ENCODE assay signal across 17 cellular contexts in the genomic region with DNA sequence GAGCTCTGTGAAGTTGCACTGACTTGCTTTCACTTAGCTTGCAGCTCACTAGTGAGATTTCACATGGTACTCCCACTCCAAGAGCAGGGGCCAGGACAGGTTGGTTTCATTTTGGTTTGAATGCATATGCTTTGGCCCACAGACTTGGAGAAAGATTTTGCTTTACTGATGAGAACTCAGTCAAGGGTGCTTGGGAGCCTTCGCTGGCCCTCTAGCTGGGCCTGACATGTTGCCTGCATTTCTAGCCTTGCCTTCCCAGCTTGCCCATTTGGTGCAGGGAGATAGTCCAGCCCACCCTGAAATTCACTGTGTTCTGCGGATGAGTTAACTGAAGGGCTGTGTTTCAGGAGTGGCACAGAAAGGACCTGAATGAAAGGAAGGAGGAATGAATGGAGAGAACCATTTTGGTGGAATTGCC. TPM values are rescaled to one million over a fixed set of nuclear protein-coding genes. Genes with fewer than 3 reads are reported as not detected.
DNase-seq lines count a peak whose midpoint lies in the region; ATAC-seq and TF ChIP-seq lines count a peak whose summit lies in the region.
"Had no signal": no experiment of that assay in that cellular context is flagged by ENCODE, and none has a peak within 500 bp of the region (broad histone marks: within the 10 kb centered on the region; RNA-seq: fewer than 3 reads in every experiment).

No MANE protein-coding gene starts in this region.

- peak; percentile 41 for ATAC-seq in activated CD8-positive, alpha-beta T cell treated with anti-CD3 and anti-CD28 coated beads for 36 hours
- ATAC-seq in activated CD8-positive, alpha-beta T cell treated with anti-CD3 and anti-CD28 coated beads, Interleukin-2, amount 10 ng/mL, durations not matched to agents 7 days and 5 days, result no peak

- no peak for TF ChIP-seq CTCF in activated CD8-positive, alpha-beta T cell treated with anti-CD3 and anti-CD28 coated beads for 36 hours (IDR thresholded peaks at IDR 0.05)
- no peak for TF ChIP-seq CTCF in esophagus muscularis mucosa (IDR thresholded peaks at IDR 0.05)

- CTCF ChIA-PET in activated CD8-positive, alpha-beta T cell treated with anti-CD3 and anti-CD28 coated beads for 36 hours (lab: Charles Lee), result no interaction called here
- CTCF ChIA-PET in activated CD8-positive, alpha-beta T cell treated with anti-CD3 and anti-CD28 coated beads, Interleukin-2, amount 10 ng/mL, durations not matched to agents 7 days and 5 days (lab: Charles Lee), result interaction anchor here (0.7 to 2.5 kb wide), 2 partner anchors 35 to 325 kb away, joined by 3 to 6 read pairs; no protein-coding TSS in a partner anchor

- H3K36me3 ChIP-seq in esophagus muscularis mucosa, result no peaks in the 10 kb centered on the region
- H3K36me3 ChIP-seq: HAP-1 had no signal

- H3K27me3 Mint-ChIP-seq in activated CD8-positive, alpha-beta T cell treated with anti-CD3 and anti-CD28 coated beads for 36 hours, result peaks cover 19% of the 10 kb centered on the region
- H3K27me3 Mint-ChIP-seq in activated CD8-positive, alpha-beta T cell treated with anti-CD3 and anti-CD28 coated beads, Interleukin-2, amount 10 ng/mL, durations not matched to agents 7 days and 5 days (ENCODE audit: low read depth), result peaks cover 20% of the 10 kb centered on the region
- peaks cover 23% of the 10 kb centered on the region for H3K27me3 Mint-ChIP-seq in activated naive CD8-positive, alpha-beta T cell treated with anti-CD3 and anti-CD28 coated beads for 36 hours

- WGBS in esophagus muscularis mucosa, result 95% methylated on average over 2 of the region's 2 CpGs

- intact Hi-C loops in activated CD8-positive, alpha-beta T cell treated with anti-CD3 and anti-CD28 coated beads for 36 hours (cut with micrococcal nuclease), result no loop called here
- intact Hi-C loops in esophagus muscularis mucosa (cut with DNase I), result no loop called here

- H3K4me3 Mint-ChIP-seq in activated CD8-positive, alpha-beta T cell treated with anti-CD3 and anti-CD28 coated beads for 36 hours, result no peak overlapping the region
- H3K4me3 Mint-ChIP-seq in activated CD8-positive, alpha-beta T cell treated with anti-CD3 and anti-CD28 coated beads, Interleukin-2, amount 10 ng/mL, durations not matched to agents 7 days and 5 days, result no peak overlapping the region
- H3K4me3 Mint-ChIP-seq in activated naive CD8-positive, alpha-beta T cell treated with anti-CD3 and anti-CD28 coated beads for 36 hours, result peak overlapping the region; percentile 59
- H3K4me3 Mint-ChIP-seq: memory B cell had no signal

- TF ChIP-seq EP300 in esophagus muscularis mucosa (IDR thresholded peaks at IDR 0.05), result no peak

- no peak for TF ChIP-seq POLR2A in esophagus muscularis mucosa (IDR thresholded peaks at IDR 0.05; ENCODE audit: low read depth)

- no peak overlapping the region for H3K4me3 ChIP-seq in esophagus muscularis mucosa
- H3K4me3 ChIP-seq: HAP-1 had no signal

- peak overlapping the region; percentile 97 for H3K27ac ChIP-seq in temporal lobe (ENCODE audit: low read depth, low read length)
- H3K27ac ChIP-seq in esophagus muscularis mucosa (replicated peaks in 1 of 4), result no peak overlapping the region

- peaks cover 24% of the 10 kb centered on the region for H3K4me1 Mint-ChIP-seq in activated CD8-positive, alpha-beta T cell treated with anti-CD3 and anti-CD28 coated beads for 36 hours (ENCODE audit: low read depth)
- H3K4me1 Mint-ChIP-seq in activated CD8-positive, alpha-beta T cell treated with anti-CD3 and anti-CD28 coated beads, Interleukin-2, amount 10 ng/mL, durations not matched to agents 7 days and 5 days (ENCODE audit: low read depth), result peaks cover 27% of the 10 kb centered on the region
- H3K4me1 Mint-ChIP-seq in activated naive CD8-positive, alpha-beta T cell treated with anti-CD3 and anti-CD28 coated beads for 36 hours, result peaks cover 35% of the 10 kb centered on the region

- H3K36me3 Mint-ChIP-seq in activated CD8-positive, alpha-beta T cell treated with anti-CD3 and anti-CD28 coated beads for 36 hours (ENCODE audit: low read depth), result no peaks in the 10 kb centered on the region
- peaks cover 2% of the 10 kb centered on the region for H3K36me3 Mint-ChIP-seq in activated CD8-positive, alpha-beta T cell treated with anti-CD3 and anti-CD28 coated beads, Interleukin-2, amount 10 ng/mL, durations not matched to agents 7 days and 5 days (ENCODE audit: low read depth)
- H3K36me3 Mint-ChIP-seq in activated naive CD8-positive, alpha-beta T cell treated with anti-CD3 and anti-CD28 coated beads for 36 hours, result peaks cover 3% of the 10 kb centered on the region

- H3K27me3 ChIP-seq in esophagus muscularis mucosa, result peaks cover 0 to 17% (median 3%) of the 10 kb centered on the region in 4 donors

- H3K27ac Mint-ChIP-seq in activated CD8-positive, alpha-beta T cell treated with anti-CD3 and anti-CD28 coated beads for 36 hours, result no peak overlapping the region
- H3K27ac Mint-ChIP-seq in activated CD8-positive, alpha-beta T cell treated with anti-CD3 and anti-CD28 coated beads, Interleukin-2, amount 10 ng/mL, durations not matched to agents 7 days and 5 days, result no peak overlapping the region
- H3K27ac Mint-ChIP-seq in activated naive CD8-positive, alpha-beta T cell treated with anti-CD3 and anti-CD28 coated beads for 36 hours, result no peak overlapping the region
- H3K27ac Mint-ChIP-seq: memory B cell had no signal

- peaks cover 0 to 17% (median 16%) of the 10 kb centered on the region in 4 donors for H3K4me1 ChIP-seq in esophagus muscularis mucosa

- peaks cover 9% of the 10 kb centered on the region for H3K9me3 Mint-ChIP-seq in activated CD8-positive, alpha-beta T cell treated with anti-CD3 and anti-CD28 coated beads for 36 hours
- H3K9me3 Mint-ChIP-seq in activated CD8-positive, alpha-beta T cell treated with anti-CD3 and anti-CD28 coated beads, Interleukin-2, amount 10 ng/mL, durations not matched to agents 7 days and 5 days (ENCODE audit: insufficient read depth), result no peaks in the 10 kb centered on the region
- peaks cover 6% of the 10 kb centered on the region for H3K9me3 Mint-ChIP-seq in activated naive CD8-positive, alpha-beta T cell treated with anti-CD3 and anti-CD28 coated beads for 36 hours

- DNase-seq in activated CD8-positive, alpha-beta T cell treated with anti-CD3 and anti-CD28 coated beads for 36 hours, result peak; percentile 17
- DNase-seq in activated CD8-positive, alpha-beta T cell treated with anti-CD3 and anti-CD28 coated beads, Interleukin-2, amount 10 ng/mL, durations not matched to agents 7 days and 5 days, result no peak
- DNase-seq in activated naive CD8-positive, alpha-beta T cell treated with anti-CD3 and anti-CD28 coated beads for 36 hours, result no peak
- DNase-seq in hippocampal formation (lab: John Stamatoyannopoulos, UW) (peak; percentile 50 to 58), NCI-H2029 (lab: John Stamatoyannopoulos, UW) (no peak), GM19238 (ENCODE audit: insufficient read length, low spot score) (no peak), esophagus muscularis mucosa (ENCODE audit: extremely low spot score) (no peak)
- DNase-seq: activated CD4-positive, alpha-beta T cell treated with anti-CD3 and anti-CD28 coated beads for 1 hour; effector CD8-positive, alpha-beta T cell; NCI-H187 treated with DMSO at 0.1 percent for 48 hours; NCI-H69; RPMI8226; small intestine; stimulated activated naive CD4-positive, alpha-beta T cell had no signal

- no peaks in the 10 kb centered on the region for H3K9me3 ChIP-seq in esophagus muscularis mucosa
- H3K9me3 ChIP-seq: HAP-1 had no signal

- POLR2A ChIA-PET in activated CD8-positive, alpha-beta T cell treated with anti-CD3 and anti-CD28 coated beads for 36 hours (lab: Charles Lee), result no interaction called here
- POLR2A ChIA-PET in activated CD8-positive, alpha-beta T cell treated with anti-CD3 and anti-CD28 coated beads, Interleukin-2, amount 10 ng/mL, durations not matched to agents 7 days and 5 days (lab: Charles Lee), result interaction anchor here (0.7 kb wide), 1 partner anchor 19 kb away, joined by 3 read pairs; no protein-coding TSS in a partner anchor

RNA-seq across cellular contexts. Expression of a gene that starts 1.9 kb away (rescaled TPM):
- total RNA-seq in activated CD8-positive, alpha-beta T cell treated with anti-CD3 and anti-CD28 coated beads for 36 hours, result 10 to 100 TPM; 46.4 to 53.4 TPM
- total RNA-seq in activated CD8-positive, alpha-beta T cell treated with anti-CD3 and anti-CD28 coated beads, Interleukin-2, amount 10 ng/mL, durations not matched to agents 7 days and 5 days, result 10 to 100 TPM; 21.2 to 23.2 TPM
- 100 to 1,000 TPM; 129 to 141 TPM for total RNA-seq in activated naive CD8-positive, alpha-beta T cell treated with anti-CD3 and anti-CD28 coated beads for 36 hours
- 30.5 TPM for total RNA-seq in temporal lobe
- 10 to 100 TPM; 30.7 to 52.8 (median 43.9) TPM for total RNA-seq in esophagus muscularis mucosa

Comparison
In these comparisons a context has a peak if more than half of its experiments do, and no peak if none do; other contexts are left out.
1. DNase-seq: peak in activated CD8-positive, alpha-beta T cell treated with anti-CD3 and anti-CD28 coated beads for 36 hours (single experiment) and hippocampal formation (2 of 2); none in activated CD8-positive, alpha-beta T cell treated with anti-CD3 and anti-CD28 coated beads, Interleukin-2, amount 10 ng/mL, durations not matched to agents 7 days and 5 days (single experiment), activated naive CD8-positive, alpha-beta T cell treated with anti-CD3 and anti-CD28 coated beads for 36 hours (single experiment), NCI-H2029 (single experiment), GM19238 (single experiment) and esophagus muscularis mucosa (single experiment).